17 cellular contexts compared by ENCODE assay signal in genomic region chr3:52810923-52811322, GRCh38. TPM values are rescaled to one million over a fixed set of nuclear protein-coding genes. Genes with fewer than 3 reads are reported as not detected.
DNase-seq lines count a peak whose midpoint lies in the region; ATAC-seq and TF ChIP-seq lines count a peak whose summit lies in the region.
"Had no signal": no experiment of that assay in that cellular context is flagged by ENCODE, and none has a peak within 500 bp of the region (broad histone marks: within the 10 kb centered on the region; RNA-seq: fewer than 3 reads in every experiment).

No MANE protein-coding gene starts in this region.

- H3K27ac ChIP-seq in right lobe of liver (peak overlapping the region in 2 of 3 donors; percentile 64 to 74), gastrocnemius medialis (peak overlapping the region in 2 of 4 donors; percentile 9 to 16), gastroesophageal sphincter (no peak overlapping the region)

- H3K4me3 ChIP-seq in right lobe of liver (no peak overlapping the region), gastrocnemius medialis (no peak overlapping the region), gastroesophageal sphincter (no peak overlapping the region)
- H3K4me3 ChIP-seq: GM23338 had no signal

- CTCF ChIA-PET in activated CD4-positive, alpha-beta T cell treated with anti-CD3 and anti-CD28 coated beads for 36 hours (lab: Charles Lee) = interaction anchor here (0.5 to 1.5 kb wide), 4 partner anchors 10 to 531 kb away, joined by 3 to 5 read pairs (median 3); no protein-coding TSS in a partner anchor

- in situ Hi-C loops in gastrocnemius medialis (cut with MboI; ENCODE audit: low sequenced_read_pairs in 4 of 4) = no loop called here

- H3K4me3 Mint-ChIP-seq in activated naive CD8-positive, alpha-beta T cell treated with anti-CD3 and anti-CD28 coated beads for 36 hours = no peak overlapping the region
- H3K4me3 Mint-ChIP-seq in activated naive CD8-positive, alpha-beta T cell treated with anti-CD3 and anti-CD28 coated beads, Interleukin-2, amount 50 U/mL, for 24 hours = no peak overlapping the region
- no peak overlapping the region for H3K4me3 Mint-ChIP-seq in effector memory CD8-positive, alpha-beta T cell
- no peak overlapping the region for H3K4me3 Mint-ChIP-seq in activated CD4-positive, alpha-beta T cell treated with anti-CD3 and anti-CD28 coated beads for 36 hours
- no peak overlapping the region for H3K4me3 Mint-ChIP-seq in CD14-positive monocyte
- H3K4me3 Mint-ChIP-seq: CD4-positive, alpha-beta T cell; GM23338; HFFc6 had no signal

- H3K9me3 ChIP-seq in right lobe of liver (no peaks in the 10 kb centered on the region), gastrocnemius medialis (no peaks in the 10 kb centered on the region), gastroesophageal sphincter (no peaks in the 10 kb centered on the region)
- H3K9me3 ChIP-seq: Caco-2 had no signal

- peak overlapping the region; percentile 42 for H3K27ac Mint-ChIP-seq in activated naive CD8-positive, alpha-beta T cell treated with anti-CD3 and anti-CD28 coated beads for 36 hours
- H3K27ac Mint-ChIP-seq in activated naive CD8-positive, alpha-beta T cell treated with anti-CD3 and anti-CD28 coated beads, Interleukin-2, amount 50 U/mL, for 24 hours = no peak overlapping the region
- H3K27ac Mint-ChIP-seq in effector memory CD8-positive, alpha-beta T cell = peak overlapping the region; percentile 1 to 51
- H3K27ac Mint-ChIP-seq in activated CD4-positive, alpha-beta T cell treated with anti-CD3 and anti-CD28 coated beads for 36 hours = no peak overlapping the region
- H3K27ac Mint-ChIP-seq in CD14-positive monocyte = peak overlapping the region in 1 of 7 donors; percentile 60
- H3K27ac Mint-ChIP-seq: CD4-positive, alpha-beta T cell; GM23338; HFFc6 had no signal

- ATAC-seq in activated naive CD8-positive, alpha-beta T cell treated with anti-CD3 and anti-CD28 coated beads, Interleukin-2, amount 50 U/mL, for 24 hours = no peak
- ATAC-seq in effector memory CD8-positive, alpha-beta T cell (replicated peaks) = no peak
- ATAC-seq in right lobe of liver = peak; percentile 9 to 62 (median 48)
- peak; percentile 14 to 41 for ATAC-seq in gastrocnemius medialis
- ATAC-seq in activated CD4-positive, alpha-beta T cell treated with anti-CD3 and anti-CD28 coated beads for 36 hours = no peak
- ATAC-seq in gastroesophageal sphincter = no peak
- ATAC-seq: GM23338 had no signal

- intact Hi-C loops in right lobe of liver (cut with DNase I) (no loop called here), gastrocnemius medialis (cut with DNase I; ENCODE audit: low total_unique reads) (no loop called here), CD14-positive monocyte (cut with micrococcal nuclease) (no loop called here)
- intact Hi-C loops in activated CD4-positive, alpha-beta T cell treated with anti-CD3 and anti-CD28 coated beads for 36 hours (cut with DNase I, micrococcal nuclease) = no loop called here

- TF ChIP-seq EP300 in gastroesophageal sphincter (IDR thresholded peaks at IDR 0.05) = no peak

- POLR2A ChIA-PET in activated CD4-positive, alpha-beta T cell treated with anti-CD3 and anti-CD28 coated beads for 36 hours (lab: Charles Lee) = no interaction called here

- WGBS in right lobe of liver (ENCODE audit: insufficient coverage, low coverage, low lambda C conversion rate, missing lambda C conversion rate) = 62% methylated on average over 6 of the region's 11 CpGs
- 80 to 90% methylated on average over 3 to 10 of the region's 11 CpGs for WGBS in gastroesophageal sphincter (ENCODE audit: low coverage in 1 of 2), 2 donors

- no peaks in the 10 kb centered on the region for H3K27me3 ChIP-seq in right lobe of liver
- H3K27me3 ChIP-seq in gastrocnemius medialis = no peaks in the 10 kb centered on the region
- H3K27me3 ChIP-seq in gastroesophageal sphincter = peaks cover 6% of the 10 kb centered on the region

- peaks cover 0 to 35% (median 13%) of the 10 kb centered on the region in 4 donors for H3K4me1 ChIP-seq in right lobe of liver
- H3K4me1 ChIP-seq in gastrocnemius medialis = peaks cover 0 to 3% of the 10 kb centered on the region in 2 donors
- no peaks in the 10 kb centered on the region for H3K4me1 ChIP-seq in gastroesophageal sphincter
- H3K4me1 ChIP-seq: Caco-2 had no signal

- TF ChIP-seq POLR2A in right lobe of liver (IDR thresholded peaks at IDR 0.05) (peak; percentile 72), gastrocnemius medialis (IDR thresholded peaks at IDR 0.05) (no peak), gastroesophageal sphincter (IDR thresholded peaks at IDR 0.05) (no peak)

- H3K4me1 Mint-ChIP-seq in activated naive CD8-positive, alpha-beta T cell treated with anti-CD3 and anti-CD28 coated beads for 36 hours = no peaks in the 10 kb centered on the region
- H3K4me1 Mint-ChIP-seq in activated naive CD8-positive, alpha-beta T cell treated with anti-CD3 and anti-CD28 coated beads, Interleukin-2, amount 50 U/mL, for 24 hours = no peaks in the 10 kb centered on the region
- H3K4me1 Mint-ChIP-seq in effector memory CD8-positive, alpha-beta T cell (ENCODE audit: low read depth in 2 of 2) = no peaks in the 10 kb centered on the region
- no peaks in the 10 kb centered on the region for H3K4me1 Mint-ChIP-seq in activated CD4-positive, alpha-beta T cell treated with anti-CD3 and anti-CD28 coated beads for 36 hours
- peaks cover 5% of the 10 kb centered on the region for H3K4me1 Mint-ChIP-seq in CD14-positive monocyte
- H3K4me1 Mint-ChIP-seq: GM23338 had no signal

- H3K27me3 Mint-ChIP-seq in activated naive CD8-positive, alpha-beta T cell treated with anti-CD3 and anti-CD28 coated beads for 36 hours = no peaks in the 10 kb centered on the region
- no peaks in the 10 kb centered on the region for H3K27me3 Mint-ChIP-seq in activated naive CD8-positive, alpha-beta T cell treated with anti-CD3 and anti-CD28 coated beads, Interleukin-2, amount 50 U/mL, for 24 hours
- H3K27me3 Mint-ChIP-seq in effector memory CD8-positive, alpha-beta T cell = peaks cover 0 to 11% of the 10 kb centered on the region in 2 donors
- H3K27me3 Mint-ChIP-seq in activated CD4-positive, alpha-beta T cell treated with anti-CD3 and anti-CD28 coated beads for 36 hours = no peaks in the 10 kb centered on the region
- peaks cover 0 to 7% (median 2%) of the 10 kb centered on the region in 3 donors for H3K27me3 Mint-ChIP-seq in CD14-positive monocyte (ENCODE audit: low read depth in 3 of 3)
- H3K27me3 Mint-ChIP-seq: CD4-positive, alpha-beta T cell had no signal

- H3K9me3 Mint-ChIP-seq in activated naive CD8-positive, alpha-beta T cell treated with anti-CD3 and anti-CD28 coated beads for 36 hours = no peaks in the 10 kb centered on the region
- H3K9me3 Mint-ChIP-seq in activated naive CD8-positive, alpha-beta T cell treated with anti-CD3 and anti-CD28 coated beads, Interleukin-2, amount 50 U/mL, for 24 hours = no peaks in the 10 kb centered on the region
- no peaks in the 10 kb centered on the region for H3K9me3 Mint-ChIP-seq in effector memory CD8-positive, alpha-beta T cell
- no peaks in the 10 kb centered on the region for H3K9me3 Mint-ChIP-seq in activated CD4-positive, alpha-beta T cell treated with anti-CD3 and anti-CD28 coated beads for 36 hours (ENCODE audit: low read depth)
- no peaks in the 10 kb centered on the region for H3K9me3 Mint-ChIP-seq in CD14-positive monocyte
- H3K9me3 Mint-ChIP-seq: CD4-positive, alpha-beta T cell; GM23338; HFFc6 had no signal

- TF ChIP-seq CTCF in right lobe of liver (IDR thresholded peaks at IDR 0.05) (no peak), gastrocnemius medialis (IDR thresholded peaks at IDR 0.05 in 4 of 5, conservative IDR thresholded peaks at IDR 0.05 in 1 of 5) (no peak), CD14-positive monocyte (IDR thresholded peaks at IDR 0.05) (no peak), gastroesophageal sphincter (IDR thresholded peaks at IDR 0.05) (no peak)

- H3K36me3 ChIP-seq in right lobe of liver = peaks cover 0 to 45% (median 22%) of the 10 kb centered on the region in 4 donors
- peaks cover 0 to 22% of the 10 kb centered on the region in 2 donors for H3K36me3 ChIP-seq in gastrocnemius medialis
- H3K36me3 ChIP-seq in gastroesophageal sphincter = no peaks in the 10 kb centered on the region

- no peak for DNase-seq in activated naive CD8-positive, alpha-beta T cell treated with anti-CD3 and anti-CD28 coated beads for 36 hours
- DNase-seq in activated naive CD8-positive, alpha-beta T cell treated with anti-CD3 and anti-CD28 coated beads, Interleukin-2, amount 50 U/mL, for 24 hours = no peak
- no peak for DNase-seq in effector memory CD8-positive, alpha-beta T cell
- DNase-seq in right lobe of liver (peak in 2 of 3 donors; percentile 78 to 81), gastrocnemius medialis (no peak), CD14-positive monocyte (ENCODE audit: low spot score) (no peak)
- DNase-seq in activated CD4-positive, alpha-beta T cell treated with anti-CD3 and anti-CD28 coated beads for 36 hours = no peak
- DNase-seq: 8988T; Caco-2; CD4-positive, alpha-beta T cell; GDM1; HCEC 1CT; HFFc6 had no signal

- H3K36me3 Mint-ChIP-seq in activated naive CD8-positive, alpha-beta T cell treated with anti-CD3 and anti-CD28 coated beads for 36 hours = no peaks in the 10 kb centered on the region
- no peaks in the 10 kb centered on the region for H3K36me3 Mint-ChIP-seq in activated naive CD8-positive, alpha-beta T cell treated with anti-CD3 and anti-CD28 coated beads, Interleukin-2, amount 50 U/mL, for 24 hours (ENCODE audit: low read depth)
- no peaks in the 10 kb centered on the region for H3K36me3 Mint-ChIP-seq in effector memory CD8-positive, alpha-beta T cell (ENCODE audit: insufficient read depth)
- no peaks in the 10 kb centered on the region for H3K36me3 Mint-ChIP-seq in activated CD4-positive, alpha-beta T cell treated with anti-CD3 and anti-CD28 coated beads for 36 hours (ENCODE audit: low read depth)
- H3K36me3 Mint-ChIP-seq in CD14-positive monocyte = no peaks in the 10 kb centered on the region

RNA-seq across cellular contexts. Expression of gene ITIH3, which starts 16.3 kb away (rescaled TPM):
- total RNA-seq in activated naive CD8-positive, alpha-beta T cell treated with anti-CD3 and anti-CD28 coated beads for 36 hours = not detected
- total RNA-seq in right lobe of liver (1,000 to 10,000 TPM in 3 of 6 experiments, 100 to 1,000 TPM in 3; 742 to 1,822 (median 982) TPM), gastrocnemius medialis (1 to 10 TPM in 2 of 4 donors, under 1 TPM in 2; 0.66 to 3.1 (median 1.5) TPM), gastroesophageal sphincter (1 to 10 TPM in 1 of 4 donors, under 1 TPM in 2, not detected in 1; 0.27 to 9.7 (median 0.89) TPM)
- total RNA-seq in activated CD4-positive, alpha-beta T cell treated with anti-CD3 and anti-CD28 coated beads for 36 hours = not detected
- polyA plus RNA-seq in CD14-positive monocyte = not detected
- total RNA-seq: A673; CD4-positive, alpha-beta T cell; GM23338 had no signal
- polyA plus RNA-seq: GM23338 had no signal

RNA-seq across cellular contexts. Expression of gene ITIH4, which starts 19.5 kb away (rescaled TPM):
- 1 to 10 TPM; 4.8 to 6.8 TPM for total RNA-seq in activated naive CD8-positive, alpha-beta T cell treated with anti-CD3 and anti-CD28 coated beads for 36 hours
- total RNA-seq in right lobe of liver (1,000 to 10,000 TPM; 1,573 to 4,137 (median 3,531) TPM), gastrocnemius medialis (10 to 100 TPM in 3 of 4 donors, 1 to 10 TPM in 1; 3.5 to 20.4 (median 12.7) TPM), gastroesophageal sphincter (1 to 10 TPM; 1.2 to 7.0 (median 3.4) TPM)
- 1 to 10 TPM; 4.0 to 6.5 TPM for total RNA-seq in activated CD4-positive, alpha-beta T cell treated with anti-CD3 and anti-CD28 coated beads for 36 hours
- polyA plus RNA-seq in CD14-positive monocyte = under 1 TPM in 1 of 2 donors, not detected in 1; 0.59 TPM

RNA-seq across cellular contexts. Expression of gene MUSTN1, which starts 23.9 kb away (rescaled TPM):
- total RNA-seq in activated naive CD8-positive, alpha-beta T cell treated with anti-CD3 and anti-CD28 coated beads for 36 hours = 1 to 10 TPM in 1 of 2 experiments, under 1 TPM in 1; 0.91 to 1.0 TPM
- total RNA-seq in right lobe of liver (1 to 10 TPM in 3 of 6 experiments, under 1 TPM in 1, not detected in 2; 0.59 to 9.9 (median 5.7) TPM), gastrocnemius medialis (1,000 to 10,000 TPM in 1 of 4 donors, 100 to 1,000 TPM in 3; 218 to 2,149 (median 412) TPM), gastroesophageal sphincter (10 to 100 TPM in 3 of 4 donors, 1 to 10 TPM in 1; 8.6 to 20.9 (median 16.6) TPM)
- 1 to 10 TPM in 1 of 2 experiments, not detected in 1; 2.8 TPM for total RNA-seq in activated CD4-positive, alpha-beta T cell treated with anti-CD3 and anti-CD28 coated beads for 36 hours
- polyA plus RNA-seq in CD14-positive monocyte = under 1 TPM in 1 of 2 donors, not detected in 1; 0.29 TPM
- total RNA-seq: A673 had no signal
- polyA plus RNA-seq: AG04450 had no signal

RNA-seq across cellular contexts. Expression of gene ITIH1, which starts 33.5 kb away (rescaled TPM):
- total RNA-seq in activated naive CD8-positive, alpha-beta T cell treated with anti-CD3 and anti-CD28 coated beads for 36 hours = not detected
- total RNA-seq in right lobe of liver = 1,000 to 10,000 TPM in 4 of 6 experiments, 100 to 1,000 TPM in 2; 376 to 1,846 (median 1,201) TPM
- 1 to 10 TPM in 1 of 4 donors, under 1 TPM in 1, not detected in 2; 0.72 to 2.1 TPM for total RNA-seq in gastrocnemius medialis
- not detected for total RNA-seq in activated CD4-positive, alpha-beta T cell treated with anti-CD3 and anti-CD28 coated beads for 36 hours
- polyA plus RNA-seq in CD14-positive monocyte = 1 to 10 TPM in 1 of 2 donors, under 1 TPM in 1; 0.75 to 1.3 TPM
- not detected for total RNA-seq in gastroesophageal sphincter
- total RNA-seq: A673; Caco-2; CD4-positive, alpha-beta T cell; GM23338; HFFc6 had no signal
- polyA plus RNA-seq: AG04450, GM23338 had no signal

RNA-seq across cellular contexts. Expression of gene NEK4, which starts 40.2 kb away (rescaled TPM):
- 10 to 100 TPM; 29.4 to 29.7 TPM for total RNA-seq in activated naive CD8-positive, alpha-beta T cell treated with anti-CD3 and anti-CD28 coated beads for 36 hours
- total RNA-seq in right lobe of liver = 10 to 100 TPM in 5 of 6 experiments, 1 to 10 TPM in 1; 7.3 to 18.9 (median 14.8) TPM
- 10 to 100 TPM; 16.4 to 25.6 (median 22.4) TPM for total RNA-seq in gastrocnemius medialis
- total RNA-seq in activated CD4-positive, alpha-beta T cell treated with anti-CD3 and anti-CD28 coated beads for 36 hours = 10 to 100 TPM; 19.1 to 21.4 TPM
- 10 to 100 TPM; 13.7 to 17.4 TPM for polyA plus RNA-seq in CD14-positive monocyte
- 10 to 100 TPM; 22.1 to 29.5 (median 22.7) TPM for total RNA-seq in gastroesophageal sphincter

Comparison
In these comparisons a context has a peak if more than half of its experiments do, and no peak if none do; other contexts are left out.
1. H3K27ac Mint-ChIP-seq: peak in activated naive CD8-positive, alpha-beta T cell treated with anti-CD3 and anti-CD28 coated beads for 36 hours (single experiment) and effector memory CD8-positive, alpha-beta T cell (2 of 2); none in activated naive CD8-positive, alpha-beta T cell treated with anti-CD3 and anti-CD28 coated beads, Interleukin-2, amount 50 U/mL, for 24 hours (single experiment) and activated CD4-positive, alpha-beta T cell treated with anti-CD3 and anti-CD28 coated beads for 36 hours (single experiment).
2. DNase-seq: peak in right lobe of liver (2 of 3); none in activated naive CD8-positive, alpha-beta T cell treated with anti-CD3 and anti-CD28 coated beads for 36 hours (single experiment), activated naive CD8-positive, alpha-beta T cell treated with anti-CD3 and anti-CD28 coated beads, Interleukin-2, amount 50 U/mL, for 24 hours (single experiment), effector memory CD8-positive, alpha-beta T cell (0 of 3), gastrocnemius medialis (0 of 2), activated CD4-positive, alpha-beta T cell treated with anti-CD3 and anti-CD28 coated beads for 36 hours (single experiment) and CD14-positive monocyte (single experiment).
3. ATAC-seq: peak in right lobe of liver (4 of 4) and gastrocnemius medialis (2 of 2); none in activated naive CD8-positive, alpha-beta T cell treated with anti-CD3 and anti-CD28 coated beads, Interleukin-2, amount 50 U/mL, for 24 hours (single experiment), effector memory CD8-positive, alpha-beta T cell (single experiment), activated CD4-positive, alpha-beta T cell treated with anti-CD3 and anti-CD28 coated beads for 36 hours (single experiment) and gastroesophageal sphincter (single experiment).
4. H3K27ac ChIP-seq: peak in right lobe of liver (2 of 3); none in gastroesophageal sphincter (0 of 4).
5. RNA of gene ITIH3, which starts 16.3 kb away (total RNA-seq): 742 to 1,822 TPM in right lobe of liver; 0.66 to 3.1 TPM in gastrocnemius medialis, 0.27 to 9.7 TPM in gastroesophageal sphincter, not detected in activated naive CD8-positive, alpha-beta T cell treated with anti-CD3 and anti-CD28 coated beads for 36 hours and not detected in activated CD4-positive, alpha-beta T cell treated with anti-CD3 and anti-CD28 coated beads for 36 hours; every median in the first group is over 10 times any median in the second.
6. RNA of gene ITIH4, which starts 19.5 kb away (total RNA-seq): 1,573 to 4,137 TPM in right lobe of liver; 3.5 to 20.4 TPM in gastrocnemius medialis, 4.8 to 6.8 TPM in activated naive CD8-positive, alpha-beta T cell treated with anti-CD3 and anti-CD28 coated beads for 36 hours, 4.0 to 6.5 TPM in activated CD4-positive, alpha-beta T cell treated with anti-CD3 and anti-CD28 coated beads for 36 hours and 1.2 to 7.0 TPM in gastroesophageal sphincter; every median in the first group is over 10 times any median in the second.
7. RNA of gene MUSTN1, which starts 23.9 kb away (total RNA-seq): 218 to 2,149 TPM in gastrocnemius medialis; 8.6 to 20.9 TPM in gastroesophageal sphincter, 2.8 TPM in activated CD4-positive, alpha-beta T cell treated with anti-CD3 and anti-CD28 coated beads for 36 hours, 0.59 to 9.9 TPM in right lobe of liver and 0.91 to 1.0 TPM in activated naive CD8-positive, alpha-beta T cell treated with anti-CD3 and anti-CD28 coated beads for 36 hours; every median in the first group is over 10 times any median in the second.